In genomic region chr1:230145505-230145899, GRCh38 we compare ENCODE assay signal across 15 cellular contexts.
DNase-seq lines count a peak whose midpoint lies in the region; ATAC-seq, FAIRE-seq and TF ChIP-seq lines count a peak whose summit lies in the region.
"Had no signal": no experiment of that assay in that cellular context is flagged by ENCODE, and none has a peak within 500 bp of the region (broad histone marks: within the 10 kb centered on the region; RNA-seq: fewer than 3 reads in every experiment).

No MANE protein-coding gene starts in this region.

- H3K9ac ChIP-seq in BLaER1 treated with 17β-estradiol and CSF1 and Interleukin-3, amounts not matched to agents 10 nM and 100 nM: peak overlapping the region; percentile 35 to 66 (median 56); a peak in 20 of 22 replicates
- H3K9ac ChIP-seq in H9 (ENCODE audit: extremely low read depth, insufficient read length, low read length) (no peak overlapping the region), kidney (ENCODE audit: low read length in 2 of 2) (no peak overlapping the region)

- H3K23me2 ChIP-seq in H9 (ENCODE audit: insufficient read length, low read depth, low read length, poor library complexity, severe bottlenecking): no peaks in the 10 kb centered on the region

- no CpG with 5 or more reads among the region's 8 CpGs for WGBS in H9 (ENCODE audit: extremely low coverage, insufficient read length, low lambda C conversion rate)

- H3K27ac ChIP-seq in BLaER1 treated with 17β-estradiol and CSF1 and Interleukin-3, amounts not matched to agents 10 nM and 100 nM: peak overlapping the region; percentile 9 to 76 (median 62); a peak in 21 of 22 replicates
- H3K27ac ChIP-seq in H9 (ENCODE audit: insufficient read length, low read depth, low read length): no peak overlapping the region
- H3K27ac ChIP-seq in kidney (ENCODE audit: low read depth in 2 of 2, low read length in 2 of 2): no peak overlapping the region

- H3K27me3 Mint-ChIP-seq in H9 (ENCODE audit: low read depth) (no peaks in the 10 kb centered on the region), naive B cell (no peaks in the 10 kb centered on the region)
- H3K27me3 Mint-ChIP-seq: activated naive CD4-positive, alpha-beta T cell treated with anti-CD3 and anti-CD28 coated beads, Interleukin-2, amount 50 U/mL, for 24 hours; T-cell had no signal

- H4K20me1 ChIP-seq in BLaER1 treated with 17β-estradiol and CSF1 and Interleukin-3, amounts not matched to agents 10 nM and 100 nM: peaks cover 4 to 99% (median 91%) of the 10 kb centered on the region in 11 experiments; a peak in 20 of 22 replicates
- H4K20me1 ChIP-seq in H9 (ENCODE audit: control insufficient read depth, insufficient read depth, insufficient read length): peaks cover 3% of the 10 kb centered on the region

- no peak overlapping the region for H2BK12ac ChIP-seq in H9 (ENCODE audit: insufficient read length, low read depth, low read length)

- H3K36me3 Mint-ChIP-seq in H9 (ENCODE audit: insufficient read depth in 1 of 3, low read depth in 3 of 3): no peaks in the 10 kb centered on the region
- H3K36me3 Mint-ChIP-seq in naive B cell: no peaks in the 10 kb centered on the region
- H3K36me3 Mint-ChIP-seq: activated naive CD4-positive, alpha-beta T cell treated with anti-CD3 and anti-CD28 coated beads, Interleukin-2, amount 50 U/mL, for 24 hours; T-cell had no signal

- no peak overlapping the region for H3K56ac ChIP-seq in H9 (ENCODE audit: insufficient read length, low read depth, low read length)

- no peak for DNase-seq in H9
- peak; percentile 71 for DNase-seq in OCI-M1 (lab: John Stamatoyannopoulos, UW)
- peak; percentile 63 for DNase-seq in naive B cell
- no peak for DNase-seq in kidney
- DNase-seq in HPDE6-E6E7 (ENCODE audit: extremely low spot score): no peak
- DNase-seq in activated naive CD4-positive, alpha-beta T cell treated with Interleukin-2 at 50 U/mL for 16 hours: no peak
- no peak for DNase-seq in RCC 7860 (ENCODE audit: low spot score)
- DNase-seq: activated CD4-positive, alpha-beta T cell treated with anti-CD3 and anti-CD28 coated beads, Interleukin-2, amount 50 U/mL, for 48 hours; NK-92 treated with Interleukin-12 subunit alpha and Interleukin-12 subunit beta, amount 100 ng/mL, for 24 hours had no signal

- H3K4me1 Mint-ChIP-seq in H9: peaks cover 72 to 81% of the 10 kb centered on the region in 2 experiments
- peaks cover 57 to 82% (median 81%) of the 10 kb centered on the region in 3 donors for H3K4me1 Mint-ChIP-seq in naive B cell

- H2BK120ac ChIP-seq in H9 (ENCODE audit: low read depth, low read length, poor library complexity, severe bottlenecking): no peak overlapping the region

- H3K4me2 ChIP-seq in BLaER1 treated with 17β-estradiol and CSF1 and Interleukin-3, amounts not matched to agents 10 nM and 100 nM: peak overlapping the region; percentile 87 to 95 (median 91)
- H3K4me2 ChIP-seq in H9 (ENCODE audit: insufficient read depth, insufficient read length, low read length): no peak overlapping the region

- peak overlapping the region in 6 of 10 experiments; percentile 19 to 37 (median 30); a peak in 9 of 20 replicates for H3K4me3 ChIP-seq in BLaER1 treated with 17β-estradiol and CSF1 and Interleukin-3, amounts not matched to agents 10 nM and 100 nM
- H3K4me3 ChIP-seq in kidney (ENCODE audit: low read length in 2 of 2): no peak overlapping the region

- H3K4me3 Mint-ChIP-seq in H9 (no peak overlapping the region), naive B cell (peak overlapping the region; percentile 71 to 96 (median 92))
- H3K4me3 Mint-ChIP-seq: activated naive CD4-positive, alpha-beta T cell treated with anti-CD3 and anti-CD28 coated beads, Interleukin-2, amount 50 U/mL, for 24 hours had no signal

- H3T11ph ChIP-seq in H9 (ENCODE audit: low read length): no peak overlapping the region

- H3K4ac ChIP-seq in H9 (ENCODE audit: low read depth, low read length): no peak overlapping the region

- peaks cover 88 to 100% (median 100%) of the 10 kb centered on the region in 10 experiments for H3K4me1 ChIP-seq in BLaER1 treated with 17β-estradiol and CSF1 and Interleukin-3, amounts not matched to agents 10 nM and 100 nM
- peaks cover 2% of the 10 kb centered on the region; the same call in 1 of the 2 replicates for H3K4me1 ChIP-seq in H9 (ENCODE audit: insufficient read depth, low read length)
- peaks cover 3 to 12% of the 10 kb centered on the region in 2 donors for H3K4me1 ChIP-seq in kidney (ENCODE audit: control insufficient read depth in 1 of 2, insufficient read depth in 1 of 2, low read depth in 1 of 2, low read length in 2 of 2)

- H3K23ac ChIP-seq in H9 (ENCODE audit: insufficient read length, low read depth, low read length): no peak overlapping the region

- peaks cover 0 to 25% (median 0%) of the 10 kb centered on the region in 11 experiments; a peak in 3 of 22 replicates for H3K36me3 ChIP-seq in BLaER1 treated with 17β-estradiol and CSF1 and Interleukin-3, amounts not matched to agents 10 nM and 100 nM
- H3K36me3 ChIP-seq in kidney (ENCODE audit: control insufficient read depth in 1 of 2, insufficient read depth in 2 of 2, low read length in 2 of 2): no peaks in the 10 kb centered on the region

- no peaks in the 10 kb centered on the region for H3K9me3 ChIP-seq in BLaER1 treated with 17β-estradiol and CSF1 and Interleukin-3, amounts not matched to agents 10 nM and 100 nM (replicated peaks in 1 of 11)
- H3K9me3 ChIP-seq in H9 (ENCODE audit: control insufficient read depth, low read depth, low read length) (no peaks in the 10 kb centered on the region), kidney (ENCODE audit: control insufficient read depth in 1 of 2, low read length in 2 of 2) (no peaks in the 10 kb centered on the region)

- H2BK15ac ChIP-seq in H9 (ENCODE audit: low read depth, low read length): no peak overlapping the region

- no peaks in the 10 kb centered on the region for H3K27me3 ChIP-seq in BLaER1 treated with 17β-estradiol and CSF1 and Interleukin-3, amounts not matched to agents 10 nM and 100 nM
- no peaks in the 10 kb centered on the region for H3K27me3 ChIP-seq in H9 (ENCODE audit: insufficient read depth, low read length)

- H3K79me2 ChIP-seq in H9 (ENCODE audit: insufficient read depth, low read length): peaks cover 3% of the 10 kb centered on the region; the same call in 1 of the 2 replicates

- H4K91ac ChIP-seq in H9 (ENCODE audit: insufficient read length, low read depth, low read length): no peak overlapping the region

- H3K9me3 Mint-ChIP-seq in H9 (no peaks in the 10 kb centered on the region; a peak in 1 of 5 replicates), naive B cell (no peaks in the 10 kb centered on the region)
- H3K9me3 Mint-ChIP-seq: activated naive CD4-positive, alpha-beta T cell treated with anti-CD3 and anti-CD28 coated beads, Interleukin-2, amount 50 U/mL, for 24 hours; T-cell had no signal

- H3K14ac ChIP-seq in H9 (ENCODE audit: insufficient read depth, low read length): no peak overlapping the region

- no peak overlapping the region for H4K5ac ChIP-seq in H9 (ENCODE audit: insufficient read length, low read depth, low read length)

- FAIRE-seq in kidney (lab: Jason Lieb, UNC) (no peak), RCC 7860 (lab: Jason Lieb, UNC) (no peak)
- FAIRE-seq: colon, keratinocyte had no signal

- H2AFZ ChIP-seq in H9 (ENCODE audit: low read length): no peak overlapping the region

- no peak overlapping the region for H2BK5ac ChIP-seq in H9 (ENCODE audit: insufficient read length, low read length)

- intact Hi-C loops in kidney (cut with DNase I): no loop called here

- no peak overlapping the region for H4K8ac ChIP-seq in H9 (replicated peaks; ENCODE audit: insufficient read length, low read depth, low read length)

- peak overlapping the region in 2 of 3 experiments; percentile 42 to 63; a peak in 3 of 7 replicates for H3K27ac Mint-ChIP-seq in H9
- H3K27ac Mint-ChIP-seq in naive B cell: peak overlapping the region; percentile 98 to 99 (median 98)
- H3K27ac Mint-ChIP-seq: activated naive CD4-positive, alpha-beta T cell treated with anti-CD3 and anti-CD28 coated beads, Interleukin-2, amount 50 U/mL, for 24 hours had no signal

- peak; percentile 44 to 53 for ATAC-seq in naive B cell (ENCODE audit: low read depth in 2 of 2)
- ATAC-seq: HCT116, T-cell had no signal

- H2BK20ac ChIP-seq in H9 (ENCODE audit: low read depth, low read length, poor library complexity, severe bottlenecking): no peak overlapping the region

- no peak for TF ChIP-seq CTCF in H9 (conservative IDR thresholded peaks at IDR 0.05)
- no peak for TF ChIP-seq CTCF in kidney (IDR thresholded peaks at IDR 0.05; ENCODE audit: borderline replicate concordance, extremely low read depth, insufficient read depth)

- no peak overlapping the region for H3K18ac ChIP-seq in H9 (ENCODE audit: insufficient read length, low read depth, low read length)

- H2AK5ac ChIP-seq in H9 (ENCODE audit: insufficient read length, low read length): no peak overlapping the region

- H3K79me1 ChIP-seq in H9 (ENCODE audit: insufficient read depth, low read depth, low read length, poor library complexity, severe bottlenecking): no peaks in the 10 kb centered on the region

Comparison
In these comparisons a context has a peak if more than half of its experiments do, and no peak if none do; other contexts are left out.
1. H3K27ac ChIP-seq: peak in BLaER1 treated with 17β-estradiol and CSF1 and Interleukin-3, amounts not matched to agents 10 nM and 100 nM (11 of 11); none in H9 (single experiment) and kidney (0 of 2).
2. H3K4me3 ChIP-seq: peak in BLaER1 treated with 17β-estradiol and CSF1 and Interleukin-3, amounts not matched to agents 10 nM and 100 nM (6 of 10); none in kidney (0 of 2).
3. H3K9ac ChIP-seq: peak in BLaER1 treated with 17β-estradiol and CSF1 and Interleukin-3, amounts not matched to agents 10 nM and 100 nM (11 of 11); none in H9 (single experiment) and kidney (0 of 2).
4. DNase-seq: peak in OCI-M1 (single experiment) and naive B cell (single experiment); none in H9 (single experiment), kidney (single experiment), HPDE6-E6E7 (single experiment), activated naive CD4-positive, alpha-beta T cell treated with Interleukin-2 at 50 U/mL for 16 hours (single experiment) and RCC 7860 (single experiment).
5. H3K4me3 Mint-ChIP-seq: peak in naive B cell (8 of 8); none in H9 (0 of 2).